ENCODE assay signal across 16 cellular contexts in the genomic region with DNA sequence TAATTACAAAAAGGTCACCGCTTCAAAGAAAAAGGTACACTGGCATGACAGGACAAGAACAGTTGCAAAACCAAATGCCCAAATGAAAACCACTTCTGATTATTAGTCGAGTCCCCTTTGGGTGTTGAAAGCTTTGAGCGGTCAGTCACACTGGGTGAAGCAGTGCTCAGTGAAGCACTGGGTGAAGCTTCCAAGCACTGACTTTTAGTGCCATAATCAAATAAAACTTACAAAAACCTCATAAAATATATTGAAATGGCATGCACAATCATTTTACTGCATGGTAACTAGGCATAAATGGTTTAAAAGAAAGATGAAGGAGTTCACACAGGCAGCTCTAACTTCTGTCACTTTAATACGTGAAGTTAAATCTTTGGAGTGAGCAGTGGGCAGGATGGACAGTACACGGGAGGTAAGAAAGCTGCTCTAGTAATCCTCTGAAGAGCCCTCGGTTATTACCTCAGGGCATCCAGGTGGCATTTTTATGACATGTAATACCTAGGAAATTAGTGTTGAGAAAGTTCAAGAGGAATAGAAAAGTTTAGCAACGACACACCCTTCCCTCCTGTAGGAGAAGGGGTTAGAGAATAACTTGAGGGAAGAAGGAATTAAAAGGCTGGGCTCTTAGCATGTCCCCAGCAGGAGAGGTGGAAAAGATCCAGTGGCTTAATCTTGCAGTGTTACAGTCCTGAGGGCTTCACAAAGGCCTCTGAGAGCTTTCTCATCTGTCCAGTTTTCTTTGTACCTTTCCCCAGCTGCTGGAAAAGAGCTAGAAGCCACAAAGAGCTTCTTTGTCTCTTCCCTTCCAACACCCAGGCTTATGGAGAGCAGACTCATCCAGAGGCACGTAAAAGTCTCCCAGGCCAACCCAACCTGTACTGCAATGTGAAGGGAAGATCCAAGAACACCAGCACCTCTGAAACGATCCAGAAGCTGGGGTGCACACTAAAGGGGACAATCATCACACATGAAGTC.
DNase-seq lines count a peak whose midpoint lies in the region; ATAC-seq and TF ChIP-seq lines count a peak whose summit lies in the region.
"Had no signal": no experiment of that assay in that cellular context is flagged by ENCODE, and none has a peak within 500 bp of the region (broad histone marks: within the 10 kb centered on the region; RNA-seq: fewer than 3 reads in every experiment).

No MANE protein-coding gene starts in this region.

- H3K4me1 ChIP-seq in CD8-positive, alpha-beta T cell (ENCODE audit: insufficient read depth, low read length) = no peaks in the 10 kb centered on the region
- no peaks in the 10 kb centered on the region for H3K4me1 ChIP-seq in RWPE2 (ENCODE audit: insufficient read depth, poor library complexity, severe bottlenecking)

- POLR2A ChIA-PET in CD8-positive, alpha-beta T cell (lab: Charles Lee) = no interaction called here

- peaks cover 7% of the 10 kb centered on the region for H3K36me3 ChIP-seq in CD8-positive, alpha-beta T cell (ENCODE audit: insufficient read depth, low read length)
- peaks cover 21% of the 10 kb centered on the region for H3K36me3 ChIP-seq in RWPE2 (ENCODE audit: low read depth)
- H3K36me3 ChIP-seq: brain microvascular endothelial cell had no signal

- intact Hi-C loops in CD8-positive, alpha-beta T cell (cut with DNase I, micrococcal nuclease) = no loop called here

- no peak overlapping the region for H3K4me3 Mint-ChIP-seq in CD8-positive, alpha-beta T cell
- H3K4me3 Mint-ChIP-seq in T-helper 17 cell = no peak overlapping the region
- H3K4me3 Mint-ChIP-seq: stimulated activated naive B cell treated with anti-CD40 and anti-IgM and Interleukin-4, amounts not matched to agents 10 μg/mL and 1 μg/mL and 100 μg/mL, for 72 hours had no signal

- H3K9me3 Mint-ChIP-seq in CD8-positive, alpha-beta T cell = no peaks in the 10 kb centered on the region
- H3K9me3 Mint-ChIP-seq in activated naive CD4-positive, alpha-beta T cell treated with anti-CD3 and anti-CD28 coated beads, Interleukin-2, amount 50 U/mL, for 72 hours = no peaks in the 10 kb centered on the region
- H3K9me3 Mint-ChIP-seq: stimulated activated naive B cell treated with anti-CD40 and anti-IgM and Interleukin-4, amounts not matched to agents 10 μg/mL and 1 μg/mL and 100 μg/mL, for 72 hours had no signal

- no peak for ATAC-seq in CD8-positive, alpha-beta T cell
- ATAC-seq in RWPE2 (ENCODE audit: low read depth) (peak; percentile 55), T-helper 17 cell (no peak)
- ATAC-seq in activated naive CD4-positive, alpha-beta T cell treated with anti-CD3 and anti-CD28 coated beads, Interleukin-2, amount 50 U/mL, for 72 hours = no peak
- ATAC-seq: GM12878; SK-N-SH treated with all-trans-retinoic acid at 6 μM for 48 hours; stimulated activated naive B cell treated with anti-CD40 and anti-IgM and Interleukin-4, amounts not matched to agents 10 μg/mL and 1 μg/mL and 100 μg/mL, for 72 hours had no signal

- no peak for DNase-seq in CD8-positive, alpha-beta T cell
- DNase-seq in RWPE2 (ENCODE audit: low spot score) = no peak
- DNase-seq in epithelial cell of prostate (ENCODE audit: low read depth, low spot score) = no peak
- DNase-seq in pons (ENCODE audit: low spot score) = peak; percentile 90
- DNase-seq in stimulated activated CD4-positive, alpha-beta T cell treated with anti-CD3 and anti-CD28 coated beads, Interleukin-1b, Interleukin-23, amount 100 ng/mL, for 48 hours = no peak
- DNase-seq in T-helper 17 cell = no peak
- no peak for DNase-seq in ureter (ENCODE audit: low spot score)
- no peak for DNase-seq in activated naive CD4-positive, alpha-beta T cell treated with anti-CD3 and anti-CD28 coated beads, Interleukin-2, amount 50 U/mL, for 72 hours (ENCODE audit: low spot score in 2 of 2)
- DNase-seq: activated CD4-positive, alpha-beta T cell treated with anti-CD3 and anti-CD28 coated beads for 1 hour; brain microvascular endothelial cell; NCI-H187; stimulated activated naive B cell treated with anti-CD40 and anti-IgM and Interleukin-4, amounts not matched to agents 10 μg/mL and 1 μg/mL and 100 μg/mL, for 72 hours had no signal

- no peaks in the 10 kb centered on the region for H3K27me3 Mint-ChIP-seq in CD8-positive, alpha-beta T cell (ENCODE audit: low read depth)
- H3K27me3 Mint-ChIP-seq in T-helper 17 cell = no peaks in the 10 kb centered on the region
- H3K27me3 Mint-ChIP-seq: stimulated activated naive B cell treated with anti-CD40 and anti-IgM and Interleukin-4, amounts not matched to agents 10 μg/mL and 1 μg/mL and 100 μg/mL, for 72 hours had no signal

- no peak overlapping the region for H3K27ac ChIP-seq in CD8-positive, alpha-beta T cell (ENCODE audit: low read depth, low read length)
- H3K27ac ChIP-seq in RWPE2 (ENCODE audit: poor library complexity, severe bottlenecking) (no peak overlapping the region), epithelial cell of prostate (peak overlapping the region; percentile 65)
- H3K27ac ChIP-seq: brain microvascular endothelial cell, esophagus muscularis mucosa had no signal

- peak overlapping the region; percentile 7 for H3K27ac Mint-ChIP-seq in CD8-positive, alpha-beta T cell
- H3K27ac Mint-ChIP-seq in T-helper 17 cell = no peak overlapping the region
- peak overlapping the region in 1 of 2 donors; percentile 6 for H3K27ac Mint-ChIP-seq in activated naive CD4-positive, alpha-beta T cell treated with anti-CD3 and anti-CD28 coated beads, Interleukin-2, amount 50 U/mL, for 72 hours
- H3K27ac Mint-ChIP-seq: stimulated activated naive B cell treated with anti-CD40 and anti-IgM and Interleukin-4, amounts not matched to agents 10 μg/mL and 1 μg/mL and 100 μg/mL, for 72 hours had no signal

- H3K4me1 Mint-ChIP-seq in CD8-positive, alpha-beta T cell (ENCODE audit: low read depth) = no peaks in the 10 kb centered on the region
- H3K4me1 Mint-ChIP-seq in T-helper 17 cell = peaks cover 8% of the 10 kb centered on the region
- H3K4me1 Mint-ChIP-seq: stimulated activated naive B cell treated with anti-CD40 and anti-IgM and Interleukin-4, amounts not matched to agents 10 μg/mL and 1 μg/mL and 100 μg/mL, for 72 hours had no signal

- CTCF ChIA-PET in CD8-positive, alpha-beta T cell (lab: Charles Lee) = interaction anchor here (0.7 kb wide), 1 partner anchor 375 kb away, joined by 3 read pairs; no protein-coding TSS in a partner anchor

- H3K27me3 ChIP-seq in CD8-positive, alpha-beta T cell (ENCODE audit: insufficient read depth, low read length) = no peaks in the 10 kb centered on the region
- no peaks in the 10 kb centered on the region for H3K27me3 ChIP-seq in RWPE2 (ENCODE audit: insufficient read depth, poor library complexity, severe bottlenecking)
- H3K27me3 ChIP-seq: brain microvascular endothelial cell, esophagus muscularis mucosa, right atrium auricular region had no signal

- no peaks in the 10 kb centered on the region for H3K9me3 ChIP-seq in CD8-positive, alpha-beta T cell (ENCODE audit: low read length)
- H3K9me3 ChIP-seq in RWPE2 (ENCODE audit: severe bottlenecking) = no peaks in the 10 kb centered on the region
- H3K9me3 ChIP-seq in T-helper 17 cell (ENCODE audit: control insufficient read depth, low read length, poor library complexity, severe bottlenecking) = no peaks in the 10 kb centered on the region
- H3K9me3 ChIP-seq: esophagus muscularis mucosa, right atrium auricular region had no signal

- peaks cover 69% of the 10 kb centered on the region for H3K36me3 Mint-ChIP-seq in CD8-positive, alpha-beta T cell
- H3K36me3 Mint-ChIP-seq in T-helper 17 cell (ENCODE audit: low read depth) = peaks cover 19% of the 10 kb centered on the region
- H3K36me3 Mint-ChIP-seq in activated naive CD4-positive, alpha-beta T cell treated with anti-CD3 and anti-CD28 coated beads, Interleukin-2, amount 50 U/mL, for 72 hours = peaks cover 0 to 5% of the 10 kb centered on the region in 2 donors

- no peak for TF ChIP-seq CTCF in CD8-positive, alpha-beta T cell (IDR thresholded peaks at IDR 0.05)
- TF ChIP-seq CTCF in RWPE2 (IDR thresholded peaks at IDR 0.05; ENCODE audit: poor library complexity, severe bottlenecking) = no peak

- no peak overlapping the region for H3K4me3 ChIP-seq in CD8-positive, alpha-beta T cell (ENCODE audit: low read depth, low read length)
- no peak overlapping the region for H3K4me3 ChIP-seq in RWPE2 (ENCODE audit: severe bottlenecking)
- H3K4me3 ChIP-seq: esophagus muscularis mucosa, GM12878, right atrium auricular region had no signal
